In genomic region chr6:52186480-52186879, GRCh38 we compare ENCODE assay signal across 1 cellular context.
TF ChIP-seq lines count a peak whose summit lies in the region.

No MANE protein-coding gene starts in this region.

TF ChIP-seq in K562, 482 proteins besides CTCF, POLR2A, EP300 and RAD21 (continued from another document):
- TF ChIP-seq ZNF79 (CRISPR knock-in tag; IDR thresholded peaks at IDR 0.05; ENCODE audit: low read depth): 0 out of 2 replicates have a peak, but pooled peaks have one; percentile 44
- TF ChIP-seq ZNF639 (CRISPR knock-in tag; conservative IDR thresholded peaks at IDR 0.05 in 1 of 2, IDR thresholded peaks at IDR 0.05 in 1 of 2): no peak
- peak; percentile 56 for TF ChIP-seq TFE3 (CRISPR knock-in tag; IDR thresholded peaks at IDR 0.05)
- TF ChIP-seq KDM4B (IDR thresholded peaks at IDR 0.05; ENCODE audit: borderline replicate concordance in 2 of 2, low read depth in 1 of 2): no peak
